Comparison of ENCODE assay signal across 24 cellular contexts in the genomic region with DNA sequence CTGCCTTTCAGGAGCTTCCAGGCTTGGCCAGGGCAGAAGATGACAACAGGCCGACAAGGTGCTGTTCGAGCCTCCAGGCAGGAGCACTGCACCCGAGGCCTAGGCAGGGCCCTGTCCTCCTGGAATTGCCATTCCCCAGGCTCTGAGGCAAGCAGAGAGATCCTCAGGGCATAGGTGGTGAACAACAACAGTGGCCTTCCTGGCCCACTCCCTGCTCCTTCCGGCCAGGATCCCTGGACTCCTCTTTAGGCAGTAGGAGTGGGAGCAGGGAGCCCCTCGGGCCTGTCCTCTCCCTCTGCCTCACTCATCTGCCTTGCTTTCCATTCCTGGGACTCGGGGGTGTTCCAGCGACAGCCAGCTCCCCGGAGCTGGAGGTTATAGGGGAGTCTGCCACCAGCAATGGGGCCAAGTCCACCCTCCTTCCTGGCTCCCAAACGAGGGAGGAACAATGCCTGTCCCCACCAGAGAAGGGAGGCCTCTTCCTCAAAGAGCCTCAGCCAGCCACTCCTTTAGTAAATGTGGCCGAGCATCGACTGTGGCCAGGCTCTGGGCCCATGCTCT.
DNase-seq lines count a peak whose midpoint lies in the region; ATAC-seq and TF ChIP-seq lines count a peak whose summit lies in the region.
"Had no signal": no experiment of that assay in that cellular context is flagged by ENCODE, and none has a peak within 500 bp of the region (broad histone marks: within the 10 kb centered on the region; RNA-seq: fewer than 3 reads in every experiment).

No MANE protein-coding gene starts in this region.

- H3K9ac ChIP-seq in neural progenitor cell: no peak overlapping the region
- H3K9ac ChIP-seq: BLaER1 treated with 17β-estradiol and CSF1 and Interleukin-3, amounts not matched to agents 10 nM and 100 nM; SK-N-SH had no signal

- ATAC-seq in RWPE2 (ENCODE audit: low read depth): no peak
- ATAC-seq in upper lobe of left lung (ENCODE audit: low FRiP score in 2 of 2): no peak
- ATAC-seq: A549 had no signal

- intact Hi-C loops in sigmoid colon (cut with DNase I): no loop called here

- H3K27ac ChIP-seq in RWPE2 (ENCODE audit: poor library complexity, severe bottlenecking): no peak overlapping the region
- H3K27ac ChIP-seq in sigmoid colon: no peak overlapping the region
- H3K27ac ChIP-seq in neural progenitor cell: no peak overlapping the region
- no peak overlapping the region for H3K27ac ChIP-seq in upper lobe of left lung
- H3K27ac ChIP-seq: A549; BLaER1 treated with 17β-estradiol and CSF1 and Interleukin-3, amounts not matched to agents 10 nM and 100 nM; RWPE1 had no signal

- DNase-seq in RWPE2 (ENCODE audit: low spot score) (peak; percentile 19), chondrocyte (ENCODE audit: low spot score) (peak; percentile 52), mesothelial cell of epicardium (ENCODE audit: low spot score in 2 of 2, unreplicated experiment in 2 of 2) (no peak), sigmoid colon (peak; percentile 46), neural progenitor cell (ENCODE audit: low spot score) (no peak), upper lobe of left lung (no peak)
- DNase-seq in activated naive CD4-positive, alpha-beta T cell (lab: John Stamatoyannopoulos, UW): no peak
- DNase-seq: AML-193; CD4-positive, alpha-beta T cell; COR-L47; DMS53; GOT3; HCEC 1CT; Karpas-422; NCI-H1092; NCI-H1417 treated with DMSO at 0.1 percent for 48 hours; NCI-H1694 treated with DMSO at 0.1 percent for 48 hours; NCI-H2081; NCI-H2227 treated with DMSO at 0.1 percent for 48 hours; NCI-H526 treated with DMSO at 0.1 percent for 48 hours; SK-N-SH had no signal

- H4K20me1 ChIP-seq in neural progenitor cell (ENCODE audit: low read depth): no peaks in the 10 kb centered on the region

- no peak for TF ChIP-seq POLR2A in sigmoid colon (IDR thresholded peaks at IDR 0.05)
- TF ChIP-seq POLR2A in upper lobe of left lung (IDR thresholded peaks at IDR 0.05): no peak

- H3K27ac Mint-ChIP-seq in chondrocyte (ENCODE audit: unreplicated experiment) (no peak overlapping the region), mesothelial cell of epicardium (no peak overlapping the region), neural progenitor cell (no peak overlapping the region)
- H3K27ac Mint-ChIP-seq: CD4-positive, alpha-beta T cell had no signal

- peaks cover 5% of the 10 kb centered on the region for H3F3A ChIP-seq in neural progenitor cell (ENCODE audit: low read depth)

- TF ChIP-seq CTCF in RWPE2 (IDR thresholded peaks at IDR 0.05; ENCODE audit: poor library complexity, severe bottlenecking): no peak
- no peak for TF ChIP-seq CTCF in chondrocyte (IDR thresholded peaks at IDR 0.05)
- TF ChIP-seq CTCF in mesothelial cell of epicardium (IDR thresholded peaks at IDR 0.05; ENCODE audit: unreplicated experiment): no peak
- TF ChIP-seq CTCF in sigmoid colon (IDR thresholded peaks at IDR 0.05): no peak
- TF ChIP-seq CTCF in neural progenitor cell (IDR thresholded peaks at IDR 0.05): no peak
- no peak for TF ChIP-seq CTCF in upper lobe of left lung (IDR thresholded peaks at IDR 0.05)

- H3K27me3 Mint-ChIP-seq in chondrocyte (ENCODE audit: low read depth) (peaks cover 24% of the 10 kb centered on the region), mesothelial cell of epicardium (ENCODE audit: low read depth) (peaks cover 71% of the 10 kb centered on the region), neural progenitor cell (ENCODE audit: insufficient read depth, low read depth) (peaks cover 21% of the 10 kb centered on the region)

- H3K4me3 ChIP-seq in RWPE2 (ENCODE audit: severe bottlenecking) (no peak overlapping the region), sigmoid colon (no peak overlapping the region), neural progenitor cell (no peak overlapping the region), upper lobe of left lung (no peak overlapping the region)
- H3K4me3 ChIP-seq: A549; BLaER1 treated with 17β-estradiol and CSF1 and Interleukin-3, amounts not matched to agents 10 nM and 100 nM had no signal

- H3K27me3 ChIP-seq in RWPE2 (ENCODE audit: insufficient read depth, poor library complexity, severe bottlenecking): peaks cover 29% of the 10 kb centered on the region
- peaks cover 31 to 66% (median 44%) of the 10 kb centered on the region in 3 donors for H3K27me3 ChIP-seq in sigmoid colon
- H3K27me3 ChIP-seq in neural progenitor cell: peaks cover 46% of the 10 kb centered on the region
- peaks cover 0 to 27% (median 13%) of the 10 kb centered on the region in 4 donors for H3K27me3 ChIP-seq in upper lobe of left lung

- no peak overlapping the region for H2AFZ ChIP-seq in neural progenitor cell (replicated peaks)

- H3K4me1 Mint-ChIP-seq in chondrocyte (ENCODE audit: low read depth): peaks cover 9% of the 10 kb centered on the region
- H3K4me1 Mint-ChIP-seq in mesothelial cell of epicardium: peaks cover 7% of the 10 kb centered on the region
- H3K4me1 Mint-ChIP-seq in neural progenitor cell: peaks cover 13% of the 10 kb centered on the region

- 82 to 91% methylated on average over 11 of the region's 11 CpGs for WGBS in sigmoid colon, 2 donors
- 83 to 88% methylated on average over 8 of the region's 11 CpGs for WGBS in upper lobe of left lung, 2 donors

- H3K4me2 ChIP-seq in neural progenitor cell: no peak overlapping the region
- H3K4me2 ChIP-seq: A549; BLaER1 treated with 17β-estradiol and CSF1 and Interleukin-3, amounts not matched to agents 10 nM and 100 nM; SK-N-SH had no signal

- no peak overlapping the region for H3K4me3 Mint-ChIP-seq in chondrocyte (ENCODE audit: unreplicated experiment)
- H3K4me3 Mint-ChIP-seq in mesothelial cell of epicardium: peak overlapping the region; percentile 10
- H3K4me3 Mint-ChIP-seq in neural progenitor cell: no peak overlapping the region

- H3K79me2 ChIP-seq in neural progenitor cell (ENCODE audit: low read depth): no peaks in the 10 kb centered on the region

- no peaks in the 10 kb centered on the region for H3K4me1 ChIP-seq in RWPE2 (ENCODE audit: insufficient read depth, poor library complexity, severe bottlenecking)
- peaks cover 0 to 15% (median 13%) of the 10 kb centered on the region in 4 donors for H3K4me1 ChIP-seq in sigmoid colon
- peaks cover 9% of the 10 kb centered on the region for H3K4me1 ChIP-seq in neural progenitor cell
- H3K4me1 ChIP-seq in upper lobe of left lung: peaks cover 7 to 25% (median 14%) of the 10 kb centered on the region in 4 donors

- TF ChIP-seq EP300 in sigmoid colon (IDR thresholded peaks at IDR 0.05): no peak
- TF ChIP-seq EP300 in upper lobe of left lung (IDR thresholded peaks at IDR 0.05): no peak

- H3K36me3 ChIP-seq in RWPE2 (ENCODE audit: low read depth) (no peaks in the 10 kb centered on the region), sigmoid colon (no peaks in the 10 kb centered on the region), neural progenitor cell (no peaks in the 10 kb centered on the region), upper lobe of left lung (no peaks in the 10 kb centered on the region)

- peaks cover 10% of the 10 kb centered on the region for H3K36me3 Mint-ChIP-seq in chondrocyte (ENCODE audit: low read depth)
- peaks cover 9% of the 10 kb centered on the region for H3K36me3 Mint-ChIP-seq in mesothelial cell of epicardium
- H3K36me3 Mint-ChIP-seq in neural progenitor cell: peaks cover 4% of the 10 kb centered on the region

- peaks cover 12% of the 10 kb centered on the region for H3K9me3 ChIP-seq in RWPE2 (ENCODE audit: severe bottlenecking)
- H3K9me3 ChIP-seq in sigmoid colon: peaks cover 0 to 12% (median 8%) of the 10 kb centered on the region in 4 donors
- H3K9me3 ChIP-seq in neural progenitor cell (ENCODE audit: low read depth): peaks cover 9% of the 10 kb centered on the region
- H3K9me3 ChIP-seq in upper lobe of left lung: peaks cover 5 to 17% (median 10%) of the 10 kb centered on the region in 4 donors

- H3K9me3 Mint-ChIP-seq in chondrocyte (ENCODE audit: low read depth) (peaks cover 21% of the 10 kb centered on the region), mesothelial cell of epicardium (peaks cover 26% of the 10 kb centered on the region), neural progenitor cell (peaks cover 27% of the 10 kb centered on the region)
- H3K9me3 Mint-ChIP-seq: CD4-positive, alpha-beta T cell had no signal

Comparison
In these comparisons a context has a peak if more than half of its experiments do, and no peak if none do; other contexts are left out.
1. DNase-seq: peak in RWPE2 (single experiment), chondrocyte (single experiment) and sigmoid colon (single experiment); none in mesothelial cell of epicardium (0 of 2), neural progenitor cell (single experiment), upper lobe of left lung (0 of 2) and activated naive CD4-positive, alpha-beta T cell (0 of 4).